Comparison of ENCODE assay signal across 12 cellular contexts in genomic region chr9:3980771-3981170, GRCh38.
DNase-seq lines count a peak whose midpoint lies in the region; ATAC-seq, FAIRE-seq and TF ChIP-seq lines count a peak whose summit lies in the region.
"Had no signal": no experiment of that assay in that cellular context is flagged by ENCODE, and none has a peak within 500 bp of the region (broad histone marks: within the 10 kb centered on the region; RNA-seq: fewer than 3 reads in every experiment).

No MANE protein-coding gene starts in this region.

- no peak for TF ChIP-seq CTCF in astrocyte (IDR thresholded peaks at IDR 0.05; ENCODE audit: insufficient read depth, low read depth, low read length)
- TF ChIP-seq CTCF in kidney epithelial cell (IDR thresholded peaks at IDR 0.05; ENCODE audit: insufficient read depth, low read length, poor library complexity, severe bottlenecking) = no peak
- no peak for TF ChIP-seq CTCF in smooth muscle cell (IDR thresholded peaks at IDR 0.05; ENCODE audit: borderline replicate concordance, insufficient read depth, poor library complexity, severe bottlenecking)

- H3K9me3 ChIP-seq in astrocyte (ENCODE audit: insufficient read depth, low read depth, low read length) (no peaks in the 10 kb centered on the region), smooth muscle cell (replicated peaks; ENCODE audit: low read depth) (peaks cover 4% of the 10 kb centered on the region)
- H3K9me3 ChIP-seq: thoracic aorta had no signal

- H4K20me1 ChIP-seq in astrocyte (ENCODE audit: insufficient read depth, low read length) = peaks cover 18% of the 10 kb centered on the region
- no peaks in the 10 kb centered on the region for H4K20me1 ChIP-seq in smooth muscle cell (ENCODE audit: low read depth)

- no peak overlapping the region for H3K4me3 Mint-ChIP-seq in astrocyte (ENCODE audit: unreplicated experiment)
- H3K4me3 Mint-ChIP-seq in activated CD4-positive, alpha-beta memory T cell treated with anti-CD3 and anti-CD28 coated beads, Interleukin-2, amount 10 ng/mL, durations not matched to agents 7 days and 5 days = no peak overlapping the region

- no peaks in the 10 kb centered on the region for H3F3A ChIP-seq in smooth muscle cell (ENCODE audit: low read depth)

- no peaks in the 10 kb centered on the region for H3K27me3 Mint-ChIP-seq in astrocyte (ENCODE audit: low read depth, unreplicated experiment)
- H3K27me3 Mint-ChIP-seq in activated CD4-positive, alpha-beta memory T cell treated with anti-CD3 and anti-CD28 coated beads, Interleukin-2, amount 10 ng/mL, durations not matched to agents 7 days and 5 days = peaks cover 4% of the 10 kb centered on the region

- H3K9me3 Mint-ChIP-seq in astrocyte (ENCODE audit: unreplicated experiment) = peaks cover 9% of the 10 kb centered on the region
- peaks cover 10% of the 10 kb centered on the region for H3K9me3 Mint-ChIP-seq in activated CD4-positive, alpha-beta memory T cell treated with anti-CD3 and anti-CD28 coated beads, Interleukin-2, amount 10 ng/mL, durations not matched to agents 7 days and 5 days

- peaks cover 25% of the 10 kb centered on the region for H3K36me3 Mint-ChIP-seq in astrocyte (ENCODE audit: low read depth, unreplicated experiment)
- H3K36me3 Mint-ChIP-seq in activated CD4-positive, alpha-beta memory T cell treated with anti-CD3 and anti-CD28 coated beads, Interleukin-2, amount 10 ng/mL, durations not matched to agents 7 days and 5 days (ENCODE audit: low read depth) = no peaks in the 10 kb centered on the region

- H3K9ac ChIP-seq in astrocyte (ENCODE audit: low read length) (peak overlapping the region; percentile 38), smooth muscle cell (ENCODE audit: low read depth) (no peak overlapping the region)
- H3K9ac ChIP-seq: KMS-11 had no signal

- no peak for ATAC-seq in GM21825 (IDR thresholded peaks at IDR 0.05; ENCODE audit: unreplicated experiment)
- no peak for ATAC-seq in GM18520 (IDR thresholded peaks at IDR 0.05; ENCODE audit: unreplicated experiment)

- peak overlapping the region; percentile 37 for H3K4me2 ChIP-seq in astrocyte (ENCODE audit: low read length)
- H3K4me2 ChIP-seq in smooth muscle cell = peak overlapping the region; percentile 41
- H3K4me2 ChIP-seq: KMS-11 had no signal

- CTCF ChIA-PET in activated CD4-positive, alpha-beta memory T cell treated with anti-CD3 and anti-CD28 coated beads, Interleukin-2, amount 10 ng/mL, durations not matched to agents 7 days and 5 days (lab: Charles Lee) = no interaction called here

- H3K4me3 ChIP-seq in astrocyte (ENCODE audit: insufficient read depth, low read depth, low read length) (no peak overlapping the region), kidney epithelial cell (ENCODE audit: low read depth, low read length) (no peak overlapping the region), smooth muscle cell (no peak overlapping the region)
- H3K4me3 ChIP-seq: thoracic aorta had no signal

- H3K36me3 ChIP-seq in astrocyte (ENCODE audit: insufficient read depth, low read length) (no peaks in the 10 kb centered on the region), kidney epithelial cell (ENCODE audit: control insufficient read depth, insufficient read depth, low read length) (peaks cover 1% of the 10 kb centered on the region), smooth muscle cell (ENCODE audit: low read depth) (no peaks in the 10 kb centered on the region)
- H3K36me3 ChIP-seq: thoracic aorta had no signal

- peak overlapping the region; percentile 57 for H3K27ac ChIP-seq in astrocyte (ENCODE audit: low read depth, low read length)
- peak overlapping the region; percentile 14 for H3K27ac ChIP-seq in smooth muscle cell (ENCODE audit: low read depth)
- H3K27ac ChIP-seq: KMS-11, thoracic aorta had no signal

- H3K4me1 ChIP-seq in astrocyte (ENCODE audit: insufficient read depth, low read length) (peaks cover 11% of the 10 kb centered on the region), smooth muscle cell (ENCODE audit: low read depth) (peaks cover 26% of the 10 kb centered on the region)

- no peak overlapping the region for H3K27ac Mint-ChIP-seq in astrocyte (ENCODE audit: unreplicated experiment)
- no peak overlapping the region for H3K27ac Mint-ChIP-seq in activated CD4-positive, alpha-beta memory T cell treated with anti-CD3 and anti-CD28 coated beads, Interleukin-2, amount 10 ng/mL, durations not matched to agents 7 days and 5 days

- POLR2A ChIA-PET in activated CD4-positive, alpha-beta memory T cell treated with anti-CD3 and anti-CD28 coated beads, Interleukin-2, amount 10 ng/mL, durations not matched to agents 7 days and 5 days (lab: Charles Lee) = no interaction called here

- 54% methylated on average over 9 of the region's 9 CpGs for WGBS in smooth muscle cell (ENCODE audit: low lambda C conversion rate)

- no peaks in the 10 kb centered on the region for H3K27me3 ChIP-seq in astrocyte (ENCODE audit: insufficient read depth, low read length)
- no peaks in the 10 kb centered on the region for H3K27me3 ChIP-seq in kidney epithelial cell (ENCODE audit: control insufficient read depth, insufficient read depth, low read length)
- H3K27me3 ChIP-seq in smooth muscle cell (ENCODE audit: low read depth) = no peaks in the 10 kb centered on the region

- peaks cover 14% of the 10 kb centered on the region for H3K4me1 Mint-ChIP-seq in astrocyte (ENCODE audit: low read depth, unreplicated experiment)
- H3K4me1 Mint-ChIP-seq in activated CD4-positive, alpha-beta memory T cell treated with anti-CD3 and anti-CD28 coated beads, Interleukin-2, amount 10 ng/mL, durations not matched to agents 7 days and 5 days = no peaks in the 10 kb centered on the region

- DNase-seq in NCI-H1417 (lab: John Stamatoyannopoulos, UW) = peak in 2 of 3 experiments; percentile 7 to 72
- DNase-seq in NCI-H1417 treated with DMSO at 0.1 percent for 48 hours (lab: John Stamatoyannopoulos, UW) = no peak
- DNase-seq in astrocyte (ENCODE audit: low read depth) = peak; percentile 77
- DNase-seq in kidney epithelial cell (ENCODE audit: low read depth) = peak; percentile 35
- no peak for DNase-seq in smooth muscle cell (lab: John Stamatoyannopoulos, UW; ENCODE audit: unreplicated experiment)
- DNase-seq in activated CD4-positive, alpha-beta memory T cell treated with anti-CD3 and anti-CD28 coated beads, Interleukin-2, amount 10 ng/mL, durations not matched to agents 7 days and 5 days = no peak
- DNase-seq: 8988T, SIG-M5 had no signal

- peaks cover 11% of the 10 kb centered on the region for H3K79me2 ChIP-seq in astrocyte (ENCODE audit: insufficient read depth, low read length)
- H3K79me2 ChIP-seq in smooth muscle cell (ENCODE audit: low read depth) = no peaks in the 10 kb centered on the region

- FAIRE-seq in astrocyte (lab: Jason Lieb, UNC) = peak; percentile 43

- H2AFZ ChIP-seq in astrocyte (ENCODE audit: low read depth, low read length) = no peak overlapping the region
- H2AFZ ChIP-seq in smooth muscle cell (ENCODE audit: low read depth) = no peak overlapping the region

Comparison
In these comparisons a context has a peak if more than half of its experiments do, and no peak if none do; other contexts are left out.
1. DNase-seq: peak in NCI-H1417 (2 of 3), astrocyte (single experiment) and kidney epithelial cell (single experiment); none in NCI-H1417 treated with DMSO at 0.1 percent for 48 hours (single experiment), smooth muscle cell (single experiment) and activated CD4-positive, alpha-beta memory T cell treated with anti-CD3 and anti-CD28 coated beads, Interleukin-2, amount 10 ng/mL, durations not matched to agents 7 days and 5 days (single experiment).